1 cellular context compared by ENCODE assay signal in the genomic region with DNA sequence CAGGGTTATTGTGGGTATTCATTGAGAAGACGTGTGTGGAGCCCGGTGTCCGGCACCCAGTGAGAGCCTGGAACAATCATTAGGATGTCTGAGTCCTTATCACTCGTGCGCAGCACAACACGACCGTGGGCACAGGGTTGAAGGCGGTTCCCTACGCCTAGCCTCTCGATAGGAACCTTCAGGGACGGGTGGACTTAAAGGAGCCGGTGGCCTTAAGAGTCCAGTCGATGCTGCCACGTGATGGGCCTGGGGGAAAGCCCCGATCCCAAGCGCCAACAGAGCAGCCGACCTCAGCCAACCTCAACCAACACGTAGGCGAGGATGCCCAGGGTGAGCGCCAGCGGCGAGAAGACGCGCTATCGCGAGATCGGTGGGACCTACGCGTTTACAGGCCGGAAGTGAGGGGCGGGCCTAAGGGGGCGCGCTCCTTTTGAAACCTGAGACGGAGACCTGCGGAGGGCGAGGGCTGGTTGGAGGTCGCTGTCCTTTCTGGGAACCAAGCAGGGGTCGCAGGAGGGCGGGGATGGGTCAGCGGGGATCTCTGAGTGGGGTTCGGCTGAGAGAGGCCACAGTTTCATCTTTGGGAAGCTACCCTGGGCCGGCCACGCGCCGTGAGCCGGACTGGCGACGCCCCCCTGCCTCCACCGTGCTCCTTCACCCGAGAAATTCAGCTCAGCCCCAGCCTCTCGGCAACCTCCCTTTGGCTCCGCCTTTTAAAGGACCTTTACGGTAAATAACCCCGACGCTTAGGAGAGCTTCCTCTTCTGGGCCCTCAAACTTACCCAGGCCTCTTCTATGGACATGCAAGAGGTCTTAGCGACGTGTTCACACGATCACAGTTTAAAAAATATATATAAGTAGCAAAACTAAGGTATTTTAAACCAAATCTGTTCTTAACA.
TF ChIP-seq lines count a peak whose summit lies in the region.

No MANE protein-coding gene starts in this region.

TF ChIP-seq in HepG2, 621 proteins besides CTCF, POLR2A, EP300 and RAD21 (continued from another document and continues in another):
- TF ChIP-seq, protein P1, sequence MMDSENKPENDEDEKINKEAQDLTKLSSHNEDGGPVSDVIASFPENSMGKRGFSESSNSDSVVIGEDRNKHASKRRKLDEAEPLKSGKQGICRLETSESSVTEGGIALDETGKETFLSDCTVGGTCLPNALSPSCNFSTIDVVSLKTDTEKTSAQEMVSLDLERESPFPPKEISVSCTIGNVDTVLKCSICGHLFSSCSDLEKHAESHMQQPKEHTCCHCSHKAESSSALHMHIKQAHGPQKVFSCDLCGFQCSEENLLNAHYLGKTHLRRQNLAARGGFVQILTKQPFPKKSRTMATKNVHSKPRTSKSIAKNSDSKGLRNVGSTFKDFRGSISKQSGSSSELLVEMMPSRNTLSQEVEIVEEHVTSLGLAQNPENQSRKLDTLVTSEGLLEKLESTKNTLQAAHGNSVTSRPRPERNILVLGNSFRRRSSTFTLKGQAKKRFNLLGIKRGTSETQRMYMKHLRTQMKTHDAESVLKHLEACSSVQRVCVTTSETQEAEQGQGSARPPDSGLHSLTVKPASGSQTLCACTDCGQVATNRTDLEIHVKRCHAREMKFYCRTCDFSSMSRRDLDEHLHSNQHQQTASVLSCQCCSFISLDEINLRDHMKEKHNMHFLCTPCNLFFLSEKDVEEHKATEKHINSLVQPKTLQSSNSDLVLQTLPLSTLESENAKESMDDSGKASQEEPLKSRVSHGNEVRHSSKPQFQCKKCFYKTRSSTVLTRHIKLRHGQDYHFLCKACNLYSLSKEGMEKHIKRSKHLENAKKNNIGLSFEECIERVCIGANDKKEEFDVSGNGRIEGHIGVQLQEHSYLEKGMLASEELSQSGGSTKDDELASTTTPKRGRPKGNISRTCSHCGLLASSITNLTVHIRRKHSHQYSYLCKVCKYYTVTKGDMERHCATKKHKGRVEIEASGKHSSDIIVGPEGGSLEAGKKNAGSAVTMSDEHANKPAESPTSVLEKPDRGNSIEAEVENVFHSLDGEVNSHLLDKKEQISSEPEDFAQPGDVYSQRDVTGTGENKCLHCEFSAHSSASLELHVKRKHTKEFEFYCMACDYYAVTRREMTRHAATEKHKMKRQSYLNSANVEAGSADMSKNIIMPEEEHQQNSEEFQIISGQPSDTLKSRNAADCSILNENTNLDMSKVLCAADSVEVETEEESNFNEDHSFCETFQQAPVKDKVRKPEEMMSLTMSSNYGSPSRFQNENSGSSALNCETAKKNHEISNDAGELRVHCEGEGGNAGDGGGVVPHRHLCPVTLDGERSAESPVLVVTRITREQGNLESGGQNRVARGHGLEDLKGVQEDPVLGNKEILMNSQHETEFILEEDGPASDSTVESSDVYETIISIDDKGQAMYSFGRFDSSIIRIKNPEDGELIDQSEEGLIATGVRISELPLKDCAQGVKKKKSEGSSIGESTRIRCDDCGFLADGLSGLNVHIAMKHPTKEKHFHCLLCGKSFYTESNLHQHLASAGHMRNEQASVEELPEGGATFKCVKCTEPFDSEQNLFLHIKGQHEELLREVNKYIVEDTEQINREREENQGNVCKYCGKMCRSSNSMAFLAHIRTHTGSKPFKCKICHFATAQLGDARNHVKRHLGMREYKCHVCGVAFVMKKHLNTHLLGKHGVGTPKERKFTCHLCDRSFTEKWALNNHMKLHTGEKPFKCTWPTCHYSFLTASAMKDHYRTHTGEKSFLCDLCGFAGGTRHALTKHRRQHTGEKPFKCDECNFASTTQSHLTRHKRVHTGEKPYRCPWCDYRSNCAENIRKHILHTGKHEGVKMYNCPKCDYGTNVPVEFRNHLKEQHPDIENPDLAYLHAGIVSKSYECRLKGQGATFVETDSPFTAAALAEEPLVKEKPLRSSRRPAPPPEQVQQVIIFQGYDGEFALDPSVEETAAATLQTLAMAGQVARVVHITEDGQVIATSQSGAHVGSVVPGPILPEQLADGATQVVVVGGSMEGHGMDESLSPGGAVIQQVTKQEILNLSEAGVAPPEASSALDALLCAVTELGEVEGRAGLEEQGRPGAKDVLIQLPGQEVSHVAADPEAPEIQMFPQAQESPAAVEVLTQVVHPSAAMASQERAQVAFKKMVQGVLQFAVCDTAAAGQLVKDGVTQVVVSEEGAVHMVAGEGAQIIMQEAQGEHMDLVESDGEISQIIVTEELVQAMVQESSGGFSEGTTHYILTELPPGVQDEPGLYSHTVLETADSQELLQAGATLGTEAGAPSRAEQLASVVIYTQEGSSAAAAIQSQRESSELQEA (CRISPR knock-in tag; IDR thresholded peaks at IDR 0.05; ENCODE audit: not compliant biosample characterization) = peak; percentile 87
- TF ChIP-seq BORCS8-MEF2B (CRISPR knock-in tag; IDR thresholded peaks at IDR 0.05) (peak; percentile 99), ZBTB4 (CRISPR knock-in tag; IDR thresholded peaks at IDR 0.05; ENCODE audit: borderline replicate concordance) (peak; percentile 97; the same call in 1 of the 2 replicates), SALL2 (CRISPR knock-in tag; IDR thresholded peaks at IDR 0.05) (peak; percentile 94; the same call in 1 of the 2 replicates), ZXDC (CRISPR knock-in tag; IDR thresholded peaks at IDR 0.05) (peak; percentile 79; the same call in 1 of the 2 replicates), LCORL (IDR thresholded peaks at IDR 0.05) (no peak), LCORL (CRISPR knock-in tag; IDR thresholded peaks at IDR 0.05) (no peak; the same call in none of the 2 replicates), SNAPC5 (CRISPR knock-in tag; IDR thresholded peaks at IDR 0.05; ENCODE audit: borderline replicate concordance) (peak; percentile 92; the same call in 1 of the 2 replicates), MIER3 (CRISPR knock-in tag; IDR thresholded peaks at IDR 0.05; ENCODE audit: borderline replicate concordance) (peak; percentile 68; the same call in 1 of the 2 replicates), ZNF503 (CRISPR knock-in tag; IDR thresholded peaks at IDR 0.05) (peak; percentile 41), NCOR1 (IDR thresholded peaks at IDR 0.05; ENCODE audit: borderline replicate concordance, low read length) (no peak; the same call in 1 of the 2 replicates), ZNF10 (CRISPR knock-in tag; IDR thresholded peaks at IDR 0.05; ENCODE audit: borderline replicate concordance, low read depth) (no peak), RXRA (CRISPR knock-in tag; IDR thresholded peaks at IDR 0.05) (peak; percentile 96), RELA (CRISPR knock-in tag; IDR thresholded peaks at IDR 0.05) (peak; percentile 64; the same call in 1 of the 2 replicates), ZNF335 (CRISPR knock-in tag; IDR thresholded peaks at IDR 0.05) (peak; percentile 61; the same call in 1 of the 2 replicates), KLF16 (CRISPR knock-in tag; IDR thresholded peaks at IDR 0.05) (peak in 1 of 2 experiments; percentile 98; a peak in 2 of 4 replicates), ZNF619 (CRISPR knock-in tag; IDR thresholded peaks at IDR 0.05) (peak; percentile 98), JDP2 (CRISPR knock-in tag; IDR thresholded peaks at IDR 0.05; ENCODE audit: borderline replicate concordance) (no peak), SNAPC4 (CRISPR knock-in tag; IDR thresholded peaks at IDR 0.05) (peak; percentile 94)
- TF ChIP-seq, protein P2, sequence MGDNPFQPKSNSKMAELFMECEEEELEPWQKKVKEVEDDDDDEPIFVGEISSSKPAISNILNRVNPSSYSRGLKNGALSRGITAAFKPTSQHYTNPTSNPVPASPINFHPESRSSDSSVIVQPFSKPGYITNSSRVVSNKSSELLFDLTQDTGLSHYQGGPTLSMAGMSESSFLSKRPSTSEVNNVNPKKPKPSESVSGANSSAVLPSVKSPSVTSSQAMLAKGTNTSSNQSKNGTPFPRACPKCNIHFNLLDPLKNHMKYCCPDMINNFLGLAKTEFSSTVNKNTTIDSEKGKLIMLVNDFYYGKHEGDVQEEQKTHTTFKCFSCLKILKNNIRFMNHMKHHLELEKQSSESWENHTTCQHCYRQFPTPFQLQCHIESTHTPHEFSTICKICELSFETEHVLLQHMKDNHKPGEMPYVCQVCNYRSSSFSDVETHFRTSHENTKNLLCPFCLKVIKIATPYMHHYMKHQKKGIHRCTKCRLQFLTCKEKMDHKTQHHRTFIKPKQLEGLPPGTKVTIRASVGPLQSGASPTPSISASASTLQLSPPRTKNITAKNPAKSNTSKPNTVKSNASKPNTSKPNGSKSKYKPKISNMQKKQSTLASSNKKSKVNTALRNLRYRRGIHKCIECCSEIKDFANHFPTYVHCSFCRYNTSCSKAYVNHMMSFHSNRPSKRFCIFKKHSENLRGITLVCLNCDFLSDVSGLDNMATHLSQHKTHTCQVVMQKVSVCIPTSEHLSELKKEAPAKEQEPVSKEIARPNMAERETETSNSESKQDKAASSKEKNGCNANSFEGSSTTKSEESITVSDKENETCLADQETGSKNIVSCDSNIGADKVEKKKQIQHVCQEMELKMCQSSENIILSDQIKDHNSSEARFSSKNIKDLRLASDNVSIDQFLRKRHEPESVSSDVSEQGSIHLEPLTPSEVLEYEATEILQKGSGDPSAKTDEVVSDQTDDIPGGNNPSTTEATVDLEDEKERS (CRISPR knock-in tag; IDR thresholded peaks at IDR 0.05) = peak; percentile 81
